ENCODE assay signal across 8 cellular contexts in the genomic region with DNA sequence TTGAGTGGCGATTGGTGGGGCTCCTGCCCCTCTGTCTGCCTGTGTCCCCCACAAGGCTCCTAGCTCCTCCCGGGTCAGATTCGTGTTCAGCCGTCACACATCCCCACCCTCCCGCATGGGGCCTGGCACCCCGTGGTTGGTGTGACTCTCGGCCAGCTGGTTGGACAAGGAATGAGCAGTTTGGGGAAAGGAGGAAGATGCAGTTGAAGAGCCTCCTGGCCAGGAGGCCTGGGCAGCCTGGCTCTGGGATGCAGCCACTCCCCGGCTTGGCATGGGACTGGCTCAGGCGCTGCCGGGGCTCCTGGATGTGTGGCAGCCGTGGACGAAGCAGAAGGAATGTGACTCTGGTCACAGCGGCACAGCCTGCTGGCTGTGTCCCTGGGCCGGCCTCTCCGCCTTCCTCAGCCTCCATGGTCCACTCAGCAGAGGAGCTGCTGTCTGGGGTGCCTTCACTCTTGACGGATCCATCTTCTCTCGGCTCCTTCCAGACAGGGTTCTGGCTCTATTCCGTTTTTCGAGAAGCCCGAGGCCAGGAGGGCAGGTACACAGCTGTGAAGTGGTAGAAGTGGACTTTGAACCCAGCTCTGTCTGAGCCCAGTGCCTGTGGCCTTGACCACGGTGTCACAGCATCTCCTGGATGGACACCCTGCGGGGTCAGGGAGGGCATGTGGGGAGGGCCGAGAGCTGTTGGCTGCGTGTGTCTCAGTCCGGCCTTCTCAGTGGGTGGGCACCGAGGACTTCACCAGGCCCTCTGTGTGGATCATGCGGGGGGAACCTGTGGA. TPM values are rescaled to one million over a fixed set of nuclear protein-coding genes. Genes with fewer than 3 reads are reported as not detected.
DNase-seq lines count a peak whose midpoint lies in the region; ATAC-seq and TF ChIP-seq lines count a peak whose summit lies in the region.

No MANE protein-coding gene starts in this region.

- H3K4me3 ChIP-seq in HEK293 (ENCODE audit: low read depth, low read length): no peak overlapping the region
- peak overlapping the region; percentile 90 for H3K4me3 ChIP-seq in fibroblast of villous mesenchyme (ENCODE audit: low read depth, low read length)
- no peak overlapping the region for H3K4me3 ChIP-seq in skin epidermis

- no peak for TF ChIP-seq CTCF in HEK293 (tag by site-specific recombination; IDR thresholded peaks at IDR 0.05)
- no peak for TF ChIP-seq CTCF in fibroblast of villous mesenchyme (IDR thresholded peaks at IDR 0.05; ENCODE audit: insufficient read depth, low read depth, low read length)

- CTCF ChIA-PET in HEK293 (lab: Yijun Ruan, JAX): interaction anchor here (1.0 to 1.8 kb wide), 2 partner anchors 13 to 37 kb away, joined by 3 to 7 read pairs; no protein-coding TSS in a partner anchor
- CTCF ChIA-PET in activated CD4-positive, alpha-beta memory T cell treated with anti-CD3 and anti-CD28 coated beads for 36 hours (lab: Charles Lee): no interaction called here

- H3K4me1 ChIP-seq in HEK293 (ENCODE audit: control insufficient read depth, insufficient read depth, low read length): no peaks in the 10 kb centered on the region

- no peak overlapping the region for H3K27ac Mint-ChIP-seq in activated CD4-positive, alpha-beta memory T cell treated with anti-CD3 and anti-CD28 coated beads for 36 hours

- no peaks in the 10 kb centered on the region for H3K27me3 Mint-ChIP-seq in activated CD4-positive, alpha-beta memory T cell treated with anti-CD3 and anti-CD28 coated beads for 36 hours

- peaks cover 0 to 26% of the 10 kb centered on the region in 2 experiments; a peak in 2 of 3 replicates for H3K36me3 ChIP-seq in HEK293 (ENCODE audit: control insufficient read depth in 2 of 2, insufficient read depth in 1 of 2, low read length in 2 of 2)

- POLR2A ChIA-PET in HEK293 (lab: Yijun Ruan, JAX): interaction anchor here (0.7 to 1.6 kb wide), 2 partner anchors 79 to 100 kb away, joined by 3 to 4 read pairs; partner anchors contain the start of gene DNASE1L2
- POLR2A ChIA-PET in activated CD4-positive, alpha-beta memory T cell treated with anti-CD3 and anti-CD28 coated beads for 36 hours (lab: Charles Lee): no interaction called here

- no peak for DNase-seq in activated CD4-positive, alpha-beta memory T cell treated with anti-CD3 and anti-CD28 coated beads for 36 hours
- no peak for DNase-seq in fibroblast of villous mesenchyme (ENCODE audit: low read depth)
- DNase-seq in NCI-H446 (lab: John Stamatoyannopoulos, UW): no peak
- DNase-seq in putamen (ENCODE audit: low spot score): no peak
- DNase-seq in UCSD-AML1 (lab: John Stamatoyannopoulos, UW; ENCODE audit: unreplicated experiment): no peak

- H3K9me3 ChIP-seq in HEK293 (ENCODE audit: control insufficient read depth, insufficient read depth, low read depth, low read length): no peaks in the 10 kb centered on the region

- no peaks in the 10 kb centered on the region for H3K9me3 Mint-ChIP-seq in activated CD4-positive, alpha-beta memory T cell treated with anti-CD3 and anti-CD28 coated beads for 36 hours

- ATAC-seq in HG03378 (IDR thresholded peaks at IDR 0.05; ENCODE audit: unreplicated experiment): no peak

- peaks cover 29% of the 10 kb centered on the region for H3K36me3 Mint-ChIP-seq in activated CD4-positive, alpha-beta memory T cell treated with anti-CD3 and anti-CD28 coated beads for 36 hours

- H3K27ac ChIP-seq in HEK293 (ENCODE audit: extremely low read depth, low read depth, low read length) (no peak overlapping the region), skin epidermis (peak overlapping the region in 13 of 21 experiments; percentile 83 to 92 (median 89))

- intact Hi-C loops in activated CD4-positive, alpha-beta memory T cell treated with anti-CD3 and anti-CD28 coated beads for 36 hours (cut with micrococcal nuclease): loop anchor here (5.0 kb wide), 1 partner anchor 110 kb away; the partner anchor contains the start of gene RNPS1

- H3K4me1 Mint-ChIP-seq in activated CD4-positive, alpha-beta memory T cell treated with anti-CD3 and anti-CD28 coated beads for 36 hours (ENCODE audit: low read depth): peaks cover 29% of the 10 kb centered on the region

- H3K4me3 Mint-ChIP-seq in activated CD4-positive, alpha-beta memory T cell treated with anti-CD3 and anti-CD28 coated beads for 36 hours: peak overlapping the region; percentile 93

TF ChIP-seq in HEK293, 187 proteins besides CTCF, POLR2A, EP300 and RAD21:
- TF ChIP-seq ZNF169 (tag by site-specific recombination; IDR thresholded peaks at IDR 0.05) (no peak), ZNF280C (tag by site-specific recombination; IDR thresholded peaks at IDR 0.05) (no peak), ZNF473 (tag by site-specific recombination; IDR thresholded peaks at IDR 0.05) (no peak), ZNF2 (tag by site-specific recombination; IDR thresholded peaks at IDR 0.05) (no peak), OVOL3 (tag by site-specific recombination; IDR thresholded peaks at IDR 0.05) (no peak), ZNF423 (tag by site-specific recombination; IDR thresholded peaks at IDR 0.05) (no peak), ZNF529 (tag by site-specific recombination; IDR thresholded peaks at IDR 0.05; ENCODE audit: insufficient replicate concordance) (no peak)
- TF ChIP-seq, protein P1, sequence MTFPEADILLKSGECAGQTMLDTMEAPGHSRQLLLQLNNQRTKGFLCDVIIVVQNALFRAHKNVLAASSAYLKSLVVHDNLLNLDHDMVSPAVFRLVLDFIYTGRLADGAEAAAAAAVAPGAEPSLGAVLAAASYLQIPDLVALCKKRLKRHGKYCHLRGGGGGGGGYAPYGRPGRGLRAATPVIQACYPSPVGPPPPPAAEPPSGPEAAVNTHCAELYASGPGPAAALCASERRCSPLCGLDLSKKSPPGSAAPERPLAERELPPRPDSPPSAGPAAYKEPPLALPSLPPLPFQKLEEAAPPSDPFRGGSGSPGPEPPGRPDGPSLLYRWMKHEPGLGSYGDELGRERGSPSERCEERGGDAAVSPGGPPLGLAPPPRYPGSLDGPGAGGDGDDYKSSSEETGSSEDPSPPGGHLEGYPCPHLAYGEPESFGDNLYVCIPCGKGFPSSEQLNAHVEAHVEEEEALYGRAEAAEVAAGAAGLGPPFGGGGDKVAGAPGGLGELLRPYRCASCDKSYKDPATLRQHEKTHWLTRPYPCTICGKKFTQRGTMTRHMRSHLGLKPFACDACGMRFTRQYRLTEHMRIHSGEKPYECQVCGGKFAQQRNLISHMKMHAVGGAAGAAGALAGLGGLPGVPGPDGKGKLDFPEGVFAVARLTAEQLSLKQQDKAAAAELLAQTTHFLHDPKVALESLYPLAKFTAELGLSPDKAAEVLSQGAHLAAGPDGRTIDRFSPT (tag by site-specific recombination; IDR thresholded peaks at IDR 0.05): no peak
- TF ChIP-seq, protein P2, sequence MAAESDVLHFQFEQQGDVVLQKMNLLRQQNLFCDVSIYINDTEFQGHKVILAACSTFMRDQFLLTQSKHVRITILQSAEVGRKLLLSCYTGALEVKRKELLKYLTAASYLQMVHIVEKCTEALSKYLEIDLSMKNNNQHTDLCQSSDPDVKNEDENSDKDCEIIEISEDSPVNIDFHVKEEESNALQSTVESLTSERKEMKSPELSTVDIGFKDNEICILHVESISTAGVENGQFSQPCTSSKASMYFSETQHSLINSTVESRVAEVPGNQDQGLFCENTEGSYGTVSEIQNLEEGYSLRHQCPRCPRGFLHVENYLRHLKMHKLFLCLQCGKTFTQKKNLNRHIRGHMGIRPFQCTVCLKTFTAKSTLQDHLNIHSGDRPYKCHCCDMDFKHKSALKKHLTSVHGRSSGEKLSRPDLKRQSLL (tag by site-specific recombination; IDR thresholded peaks at IDR 0.05): peak; percentile 31; the same call in 1 of the 2 replicates

RNA-seq across cellular contexts. Expression of gene TRAF7, which starts 2.1 kb away (rescaled TPM):
- total RNA-seq in activated CD4-positive, alpha-beta memory T cell treated with anti-CD3 and anti-CD28 coated beads for 36 hours: 10 to 100 TPM; 77.1 to 80.3 TPM
- total RNA-seq in fibroblast of villous mesenchyme: 52.2 and 62.6 TPM in 2 replicates

RNA-seq across cellular contexts. Expression of gene RAB26, which starts 9.2 kb away (rescaled TPM):
- total RNA-seq in activated CD4-positive, alpha-beta memory T cell treated with anti-CD3 and anti-CD28 coated beads for 36 hours: under 1 TPM in 1 of 2 experiments, not detected in 1; 0.33 TPM
- total RNA-seq in fibroblast of villous mesenchyme: 0.97 and 1.3 TPM in 2 replicates

RNA-seq across cellular contexts. Expression of gene PKD1, which starts 22.0 kb away (rescaled TPM):
- 10 to 100 TPM; 56.7 to 59.4 TPM for total RNA-seq in activated CD4-positive, alpha-beta memory T cell treated with anti-CD3 and anti-CD28 coated beads for 36 hours
- 139 and 191 TPM in 2 replicates for total RNA-seq in fibroblast of villous mesenchyme

RNA-seq across cellular contexts. Expression of gene CASKIN1, which starts 38.7 kb away (rescaled TPM):
- under 1 TPM; 0.36 to 0.83 TPM for total RNA-seq in activated CD4-positive, alpha-beta memory T cell treated with anti-CD3 and anti-CD28 coated beads for 36 hours
- under 0.01 and 0.86 TPM in 2 replicates for total RNA-seq in fibroblast of villous mesenchyme

RNA-seq across cellular contexts. Expression of gene MLST8, which starts 47.6 kb away (rescaled TPM):
- 10 to 100 TPM; 49.7 to 50.4 TPM for total RNA-seq in activated CD4-positive, alpha-beta memory T cell treated with anti-CD3 and anti-CD28 coated beads for 36 hours
- 18.4 and 24.2 TPM in 2 replicates for total RNA-seq in fibroblast of villous mesenchyme
